In genomic region chr1:8113257-8114220, GRCh38 we compare ENCODE assay signal across 11 cellular contexts.
DNase-seq lines count a peak whose midpoint lies in the region; TF ChIP-seq lines count a peak whose summit lies in the region.
"Had no signal": no experiment of that assay in that cellular context is flagged by ENCODE, and none has a peak within 500 bp of the region (broad histone marks: within the 10 kb centered on the region; RNA-seq: fewer than 3 reads in every experiment).

No MANE protein-coding gene starts in this region.

- H3K27ac ChIP-seq in SK-N-MC, result peak overlapping the region; percentile 79

- peak; percentile 48 for DNase-seq in DMS 273 treated with DMSO at 0.1 percent for 48 hours (lab: John Stamatoyannopoulos, UW)
- no peak for DNase-seq in SK-N-MC (ENCODE audit: low read depth, low spot score)
- DNase-seq in fibroblast of gingiva (ENCODE audit: low read depth), result peak; percentile 18
- DNase-seq in osteocyte (ENCODE audit: extremely low spot score, unreplicated experiment), result no peak
- DNase-seq in HUDEP-2 (lab: John Stamatoyannopoulos, UW; ENCODE audit: unreplicated experiment in 76 of 76), result no peak
- DNase-seq in NCI-H345 treated with DMSO at 0.1 percent for 48 hours (lab: John Stamatoyannopoulos, UW; ENCODE audit: unreplicated experiment), result no peak
- no peak for DNase-seq in NOMO-1 (lab: John Stamatoyannopoulos, UW; ENCODE audit: unreplicated experiment in 2 of 2)
- DNase-seq in activated CD4-positive, alpha-beta T cell treated with anti-CD3 and anti-CD28 coated beads, Interleukin-2, amount 50 U/mL, for 48 hours, result no peak
- DNase-seq: C1 segment of cervical spinal cord, MG63, naive B cell had no signal

- no peak for TF ChIP-seq CTCF in osteocyte (IDR thresholded peaks at IDR 0.05)

- H3K9me3 ChIP-seq in SK-N-MC (ENCODE audit: low read depth, low read length), result no peaks in the 10 kb centered on the region

- H3K4me3 Mint-ChIP-seq in osteocyte (ENCODE audit: unreplicated experiment), result peak overlapping the region; percentile 15
- H3K4me3 Mint-ChIP-seq: naive B cell had no signal

- H3K27ac Mint-ChIP-seq in osteocyte (ENCODE audit: unreplicated experiment), result peak overlapping the region; percentile 88
- H3K27ac Mint-ChIP-seq: naive B cell had no signal

- peaks cover 58% of the 10 kb centered on the region for H3K4me1 Mint-ChIP-seq in osteocyte (ENCODE audit: unreplicated experiment)
- H3K4me1 Mint-ChIP-seq: naive B cell had no signal

- peak overlapping the region; percentile 54 for H3K9ac ChIP-seq in SK-N-MC (ENCODE audit: insufficient read length)

- H3K4me3 ChIP-seq in SK-N-MC, result peak overlapping the region; percentile 46
- H3K4me3 ChIP-seq: MG63 had no signal

- H3K9me3 Mint-ChIP-seq in osteocyte (ENCODE audit: unreplicated experiment), result no peaks in the 10 kb centered on the region

- no peaks in the 10 kb centered on the region for H3K27me3 Mint-ChIP-seq in osteocyte (ENCODE audit: unreplicated experiment)

- peaks cover 3% of the 10 kb centered on the region for H3K36me3 Mint-ChIP-seq in osteocyte (ENCODE audit: unreplicated experiment)
- H3K36me3 Mint-ChIP-seq: naive B cell had no signal

- H3K36me3 ChIP-seq in SK-N-MC (ENCODE audit: insufficient read depth, low read length), result no peaks in the 10 kb centered on the region
- H3K36me3 ChIP-seq: MG63 had no signal

Comparison
In these comparisons a context has a peak if more than half of its experiments do, and no peak if none do; other contexts are left out.
1. DNase-seq: peak in DMS 273 treated with DMSO at 0.1 percent for 48 hours (single experiment) and fibroblast of gingiva (single experiment); none in SK-N-MC (single experiment), osteocyte (single experiment), HUDEP-2 (0 of 76), NCI-H345 treated with DMSO at 0.1 percent for 48 hours (single experiment), NOMO-1 (0 of 2) and activated CD4-positive, alpha-beta T cell treated with anti-CD3 and anti-CD28 coated beads, Interleukin-2, amount 50 U/mL, for 48 hours (0 of 2).